ENCODE assay signal across 8 cellular contexts in the genomic region with DNA sequence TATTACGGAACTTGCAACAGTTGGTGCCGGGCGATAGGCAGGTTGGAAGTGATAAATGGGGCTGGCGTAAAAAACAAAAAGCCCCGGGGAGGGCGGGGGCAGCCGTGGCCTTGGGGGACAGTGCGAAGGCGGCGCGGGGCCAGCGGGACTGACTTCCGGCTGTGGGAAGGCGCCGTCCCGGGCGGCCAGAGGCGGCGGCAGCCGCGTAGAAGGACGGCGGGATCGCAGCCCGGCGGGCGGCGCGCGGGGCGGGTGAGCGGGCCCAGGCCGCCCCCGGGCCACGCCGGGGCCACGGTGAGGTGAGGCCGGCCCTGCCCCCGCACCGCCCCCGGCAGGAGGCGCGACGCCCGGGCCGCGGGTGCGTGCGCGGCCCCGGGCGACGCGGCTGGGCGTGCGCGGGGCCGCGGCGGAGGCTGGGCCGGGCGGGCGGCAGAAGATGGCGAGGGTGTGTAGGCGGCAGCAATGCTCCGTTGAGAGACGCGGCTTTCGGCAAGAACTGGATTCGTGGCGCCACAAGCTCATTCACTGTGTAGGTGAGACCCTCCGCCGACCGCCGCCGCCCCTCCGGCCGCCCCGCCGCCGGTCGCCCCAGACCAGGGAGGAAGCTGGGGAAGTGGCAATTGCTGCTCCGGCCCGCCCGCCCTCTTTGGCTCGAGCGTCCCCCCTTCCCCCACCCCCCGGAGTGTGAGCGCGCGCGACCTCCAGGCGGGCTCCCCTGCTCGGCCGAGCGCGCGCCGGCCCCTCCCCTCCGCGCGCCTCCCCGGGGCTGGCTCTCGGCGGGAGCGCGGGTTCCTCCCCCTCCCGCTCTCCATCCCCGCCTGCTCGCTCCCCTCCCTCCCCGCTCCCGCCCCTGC. TPM values are rescaled to one million over a fixed set of nuclear protein-coding genes. Genes with fewer than 3 reads are reported as not detected.
A peak's percentile ranks its signal among the peaks of the same experiment; 100 is the strongest.
DNase-seq lines count a peak whose midpoint lies in the region; ATAC-seq and TF ChIP-seq lines count a peak whose summit lies in the region.

A gene (plus strand): TSS at position 432 of the 854 bp plus-strand sequence. CDS start 116,760 bp downstream, outside the sequence.

- peak within 1 kb of the TSS; percentile 92 for H3K27ac Mint-ChIP-seq in activated naive CD8-positive, alpha-beta T cell treated with anti-CD3 and anti-CD28 coated beads, Interleukin-2, amount 50 U/mL, for 24 hours

- peak within 1 kb of the TSS; percentile 83 for H3K4me3 Mint-ChIP-seq in activated naive CD8-positive, alpha-beta T cell treated with anti-CD3 and anti-CD28 coated beads, Interleukin-2, amount 50 U/mL, for 24 hours

- no peaks in the 10 kb centered on the region for H3K36me3 ChIP-seq in cardiac muscle cell
- peaks cover 0 to under 1% (median 0%) of the 10 kb centered on the region in 3 donors for H3K36me3 ChIP-seq in tibial nerve

- TF ChIP-seq CTCF in GM10248 (IDR thresholded peaks at IDR 0.05; ENCODE audit: control extremely low read depth, extremely low read depth, low read depth, missing control alignments) (no peak), HFF-Myc (IDR thresholded peaks at IDR 0.05; ENCODE audit: low read depth, low read length, missing control alignments) (no peak), cardiac muscle cell (IDR thresholded peaks at IDR 0.05; ENCODE audit: low read depth, low read length) (no peak), tibial nerve (IDR thresholded peaks at IDR 0.05) (no peak)

- DNase-seq in GM10248 (ENCODE audit: extremely low spot score), result peak; percentile 96
- no peak for DNase-seq in HFF-Myc (ENCODE audit: extremely low read depth, low read depth)
- peak; percentile 51 for DNase-seq in NCI-H1048 (lab: John Stamatoyannopoulos, UW)
- peak; percentile 77 for DNase-seq in T follicular helper cell (ENCODE audit: low read depth)
- peak; percentile 84 for DNase-seq in activated naive CD8-positive, alpha-beta T cell treated with anti-CD3 and anti-CD28 coated beads, Interleukin-2, amount 50 U/mL, for 24 hours
- peak; percentile 93 to 95 for DNase-seq in cardiac muscle cell (ENCODE audit: low read depth in 1 of 2, low spot score in 1 of 2)
- DNase-seq in pons (ENCODE audit: low spot score), result peak; percentile 78
- DNase-seq in tibial nerve (ENCODE audit: low spot score in 2 of 2), result peak; percentile 63 to 72

- POLR2A ChIA-PET in GM10248 (lab: Yijun Ruan, JAX), result interaction anchor here (0.6 to 1.1 kb wide), 2 partner anchors 10 to 168 kb away, joined by 3 read pairs; no protein-coding TSS in a partner anchor

- no peaks in the 10 kb centered on the region for H3K9me3 ChIP-seq in cardiac muscle cell (ENCODE audit: low read depth)
- H3K9me3 ChIP-seq in tibial nerve, result no peaks in the 10 kb centered on the region

- no peaks in the 10 kb centered on the region for H3K27me3 ChIP-seq in cardiac muscle cell
- H3K27me3 ChIP-seq in tibial nerve, result no peaks in the 10 kb centered on the region

- CTCF ChIA-PET in GM10248 (lab: Yijun Ruan, JAX), result interaction anchor here (0.7 to 1.1 kb wide), 3 partner anchors 9 to 186 kb away, joined by 3 to 5 read pairs (median 3); no protein-coding TSS in a partner anchor

- WGBS in tibial nerve, 2 donors, result 1% methylated on average over 17 to 32 of the region's 112 CpGs

- H3K9me3 Mint-ChIP-seq in activated naive CD8-positive, alpha-beta T cell treated with anti-CD3 and anti-CD28 coated beads, Interleukin-2, amount 50 U/mL, for 24 hours, result no peaks in the 10 kb centered on the region

- H3K27ac ChIP-seq in cardiac muscle cell (peak within 1 kb of the TSS; percentile 95), tibial nerve (peak within 1 kb of the TSS; percentile 91 to 99 (median 96))

- H3K4me3 ChIP-seq in HFF-Myc (replicated peaks; ENCODE audit: low read depth, low read length), result peak within 1 kb of the TSS; percentile 76
- peak within 1 kb of the TSS; percentile 85 for H3K4me3 ChIP-seq in cardiac muscle cell
- peak within 1 kb of the TSS; percentile 67 to 96 (median 92) for H3K4me3 ChIP-seq in tibial nerve

- H3K27me3 Mint-ChIP-seq in activated naive CD8-positive, alpha-beta T cell treated with anti-CD3 and anti-CD28 coated beads, Interleukin-2, amount 50 U/mL, for 24 hours, result no peaks in the 10 kb centered on the region

- peak; percentile 58 to 81 for TF ChIP-seq POLR2A in tibial nerve (IDR thresholded peaks at IDR 0.05)

- peak in 1 of 2 donors; percentile 84 for TF ChIP-seq EP300 in tibial nerve (IDR thresholded peaks at IDR 0.05)

- peaks cover 21% of the 10 kb centered on the region for H3K4me1 ChIP-seq in cardiac muscle cell (ENCODE audit: low read depth)
- H3K4me1 ChIP-seq in tibial nerve, result peaks cover 0 to 50% (median 23%) of the 10 kb centered on the region in 4 donors

- peak; percentile 72 for ATAC-seq in activated naive CD8-positive, alpha-beta T cell treated with anti-CD3 and anti-CD28 coated beads, Interleukin-2, amount 50 U/mL, for 24 hours

- peaks cover 52% of the 10 kb centered on the region for H3K4me1 Mint-ChIP-seq in activated naive CD8-positive, alpha-beta T cell treated with anti-CD3 and anti-CD28 coated beads, Interleukin-2, amount 50 U/mL, for 24 hours

- peaks cover 10% of the 10 kb centered on the region for H3K36me3 Mint-ChIP-seq in activated naive CD8-positive, alpha-beta T cell treated with anti-CD3 and anti-CD28 coated beads, Interleukin-2, amount 50 U/mL, for 24 hours (ENCODE audit: low read depth)

RNA-seq across cellular contexts. Expression of the gene that starts here (rescaled TPM):
- total RNA-seq in cardiac muscle cell (9.9 and 22.2 TPM in 2 replicates), tibial nerve (10 to 100 TPM; 19.8 to 25.1 (median 21.7) TPM)
- 13.7 and 21.7 TPM in 2 replicates for polyA plus RNA-seq in cardiac muscle cell
